Comparison of ENCODE assay signal across 8 cellular contexts in the genomic region with DNA sequence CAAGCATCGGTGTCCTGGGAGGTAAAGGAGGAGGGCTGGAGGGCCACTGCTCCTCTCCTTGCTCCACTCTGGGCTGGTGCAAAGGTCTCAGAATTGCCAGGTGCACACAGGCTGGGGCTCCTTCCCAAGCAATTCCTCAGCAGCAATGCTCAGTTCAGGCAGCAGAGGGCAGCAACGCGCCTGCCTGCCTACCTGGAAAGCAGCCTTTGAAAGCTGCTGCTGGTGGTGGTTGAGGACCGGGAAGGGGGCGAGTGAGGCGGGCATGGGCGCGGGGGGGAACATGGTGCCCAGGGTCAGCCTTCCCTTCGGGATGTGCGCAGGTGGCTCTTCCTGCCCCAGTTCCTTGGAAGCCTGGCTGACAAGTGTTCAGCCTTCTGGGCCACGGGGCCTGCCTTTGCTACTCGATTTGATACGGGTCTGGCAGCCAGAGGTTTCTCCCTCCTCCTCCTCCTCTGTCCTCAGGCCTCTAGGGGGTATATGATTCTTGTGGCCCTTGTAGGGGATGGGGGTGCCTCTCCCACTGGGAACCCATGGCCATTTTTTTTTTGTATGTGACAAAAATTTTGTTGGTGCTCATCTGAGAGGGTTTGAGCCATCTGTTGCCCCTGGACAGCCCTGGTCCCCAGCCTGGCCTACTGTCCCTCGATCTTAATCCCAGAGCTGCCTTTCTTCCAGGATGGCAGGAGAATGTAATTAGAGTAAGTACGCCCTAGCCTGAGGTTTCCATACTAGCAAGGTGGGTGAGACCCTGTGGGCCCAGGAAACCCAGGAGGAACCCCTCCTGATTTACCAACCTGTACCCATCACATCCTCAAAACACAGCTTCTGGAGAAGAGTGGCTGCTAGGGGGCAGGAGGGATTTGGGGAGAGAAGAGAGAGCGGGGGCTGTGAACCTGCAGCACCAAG. TPM values are rescaled to one million over a fixed set of nuclear protein-coding genes. Genes with fewer than 3 reads are reported as not detected.
DNase-seq lines count a peak whose midpoint lies in the region; ATAC-seq and TF ChIP-seq lines count a peak whose summit lies in the region.

No MANE protein-coding gene starts in this region.

- no peaks in the 10 kb centered on the region for H3K27me3 ChIP-seq in layer of hippocampus (ENCODE audit: control insufficient read depth, insufficient read depth, low read length)

- peak; percentile 41 for ATAC-seq in HG03095 (IDR thresholded peaks at IDR 0.05; ENCODE audit: unreplicated experiment)
- no peak for ATAC-seq in GM19467 (IDR thresholded peaks at IDR 0.05; ENCODE audit: unreplicated experiment)

- no peaks in the 10 kb centered on the region for H3K27me3 Mint-ChIP-seq in chondrocyte (ENCODE audit: low read depth)

- H3K4me1 Mint-ChIP-seq in chondrocyte (ENCODE audit: low read depth) = peaks cover 22% of the 10 kb centered on the region

- DNase-seq in DMS79 treated with DMSO at 0.1 percent for 48 hours (lab: John Stamatoyannopoulos, UW) (peak; percentile 69), NCI-H446 (lab: John Stamatoyannopoulos, UW) (peak; percentile 61 to 74), chondrocyte (ENCODE audit: low spot score) (no peak)
- DNase-seq in activated CD4-positive, alpha-beta T cell treated with anti-CD3 and anti-CD28 coated beads for 24 hours (ENCODE audit: low read depth in 2 of 2) = peak; percentile 65 to 85
- peak; percentile 69 for DNase-seq in stimulated activated CD4-positive, alpha-beta T cell treated with anti-CD3 and anti-CD28 coated beads, Interleukin-2, amount 100 ng/mL, for 4 hours (ENCODE audit: low read depth)

- H3K4me3 Mint-ChIP-seq in chondrocyte (ENCODE audit: unreplicated experiment) = peak overlapping the region; percentile 35

- H3K36me3 Mint-ChIP-seq in chondrocyte (ENCODE audit: low read depth) = peaks cover 3% of the 10 kb centered on the region

- peak overlapping the region; percentile 71 for H3K27ac ChIP-seq in layer of hippocampus (ENCODE audit: low read depth, low read length)

- no peaks in the 10 kb centered on the region for H3K9me3 Mint-ChIP-seq in chondrocyte (ENCODE audit: low read depth)

- H3K27ac Mint-ChIP-seq in chondrocyte (ENCODE audit: unreplicated experiment) = peak overlapping the region; percentile 0

- TF ChIP-seq CTCF in chondrocyte (IDR thresholded peaks at IDR 0.05) = peak; percentile 98

RNA-seq across cellular contexts. Expression of a gene that starts 20.1 kb away (rescaled TPM):
- 26.3 to 27.4 TPM (median 26.8 TPM) in 3 replicates for total RNA-seq in chondrocyte

RNA-seq across cellular contexts. Expression of a gene that starts 22.7 kb away (rescaled TPM):
- 0.22 to 0.38 TPM (median 0.22 TPM) in 3 replicates for total RNA-seq in chondrocyte

RNA-seq across cellular contexts. Expression of a gene that starts 31.9 kb away (rescaled TPM):
- total RNA-seq in chondrocyte = 14.3 to 24.9 TPM (median 22.8 TPM) in 3 replicates

RNA-seq across cellular contexts. Expression of a gene that starts 38.4 kb away (rescaled TPM):
- total RNA-seq in chondrocyte = 49.5 to 131 TPM (median 126 TPM) in 3 replicates
